ENCODE assay signal across 8 cellular contexts in genomic region chr19:48490980-48491792, GRCh38. TPM values are rescaled to one million over a fixed set of nuclear protein-coding genes. Genes with fewer than 3 reads are reported as not detected.
DNase-seq lines count a peak whose midpoint lies in the region; ATAC-seq and TF ChIP-seq lines count a peak whose summit lies in the region.

No MANE protein-coding gene starts in this region.

- peaks cover 7% of the 10 kb centered on the region for H3K36me3 Mint-ChIP-seq in activated naive CD8-positive, alpha-beta T cell treated with anti-CD3 and anti-CD28 coated beads for 36 hours
- H3K36me3 Mint-ChIP-seq in mesothelial cell of epicardium, result peaks cover 2% of the 10 kb centered on the region

- no peaks in the 10 kb centered on the region for H3K9me3 Mint-ChIP-seq in activated naive CD8-positive, alpha-beta T cell treated with anti-CD3 and anti-CD28 coated beads for 36 hours
- no peaks in the 10 kb centered on the region for H3K9me3 Mint-ChIP-seq in mesothelial cell of epicardium

- no peak for ATAC-seq in activated CD4-positive, CD25-positive, alpha-beta regulatory T cell treated with anti-CD3 and anti-CD28 coated beads, Interleukin-2, amount 50 U/mL, for 24 hours
- no peak for ATAC-seq in GM18519 (IDR thresholded peaks at IDR 0.05; ENCODE audit: low FRiP score, unreplicated experiment)
- no peak for ATAC-seq in HG02884 (IDR thresholded peaks at IDR 0.05; ENCODE audit: unreplicated experiment)

- H3K4me3 Mint-ChIP-seq in activated naive CD8-positive, alpha-beta T cell treated with anti-CD3 and anti-CD28 coated beads for 36 hours, result peak overlapping the region; percentile 39
- peak overlapping the region; percentile 55 for H3K4me3 Mint-ChIP-seq in mesothelial cell of epicardium

- no peak for TF ChIP-seq CTCF in mesothelial cell of epicardium (IDR thresholded peaks at IDR 0.05; ENCODE audit: unreplicated experiment)

- H3K27ac Mint-ChIP-seq in activated naive CD8-positive, alpha-beta T cell treated with anti-CD3 and anti-CD28 coated beads for 36 hours, result no peak overlapping the region
- peak overlapping the region; percentile 77 for H3K27ac Mint-ChIP-seq in mesothelial cell of epicardium

- peak; percentile 36 to 59 (median 43) for DNase-seq in activated CD4-positive, CD25-positive, alpha-beta regulatory T cell (lab: John Stamatoyannopoulos, UW)
- DNase-seq in RKO (ENCODE audit: low spot score) (peak; percentile 35), mesothelial cell of epicardium (ENCODE audit: low spot score in 2 of 2, unreplicated experiment in 2 of 2) (no peak), C1 segment of cervical spinal cord (lab: John Stamatoyannopoulos, UW) (no peak)
- peak; percentile 60 for DNase-seq in activated naive CD8-positive, alpha-beta T cell treated with anti-CD3 and anti-CD28 coated beads for 36 hours

- H3K27me3 Mint-ChIP-seq in activated naive CD8-positive, alpha-beta T cell treated with anti-CD3 and anti-CD28 coated beads for 36 hours, result peaks cover 41% of the 10 kb centered on the region
- H3K27me3 Mint-ChIP-seq in mesothelial cell of epicardium (ENCODE audit: low read depth), result peaks cover 7% of the 10 kb centered on the region

- H3K4me1 Mint-ChIP-seq in activated naive CD8-positive, alpha-beta T cell treated with anti-CD3 and anti-CD28 coated beads for 36 hours, result peaks cover 32% of the 10 kb centered on the region
- H3K4me1 Mint-ChIP-seq in mesothelial cell of epicardium, result peaks cover 37% of the 10 kb centered on the region

RNA-seq across cellular contexts. Expression of gene LMTK3, which starts 20.4 kb away (rescaled TPM):
- total RNA-seq in activated naive CD8-positive, alpha-beta T cell treated with anti-CD3 and anti-CD28 coated beads for 36 hours, result 1 to 10 TPM; 2.2 to 2.8 TPM
- total RNA-seq in mesothelial cell of epicardium, result 19.4 to 21.3 TPM (median 20.4 TPM) in 3 replicates

RNA-seq across cellular contexts. Expression of gene CYTH2, which starts 22.0 kb away (rescaled TPM):
- total RNA-seq in activated naive CD8-positive, alpha-beta T cell treated with anti-CD3 and anti-CD28 coated beads for 36 hours, result 10 to 100 TPM; 18.2 to 21.7 TPM
- total RNA-seq in mesothelial cell of epicardium, result 184 to 196 TPM (median 190 TPM) in 3 replicates

RNA-seq across cellular contexts. Expression of gene KCNJ14, which starts 35.8 kb away (rescaled TPM):
- total RNA-seq in activated naive CD8-positive, alpha-beta T cell treated with anti-CD3 and anti-CD28 coated beads for 36 hours, result 1 to 10 TPM; 1.4 to 1.5 TPM
- 2.7 to 2.8 TPM (median 2.8 TPM) in 3 replicates for total RNA-seq in mesothelial cell of epicardium

RNA-seq across cellular contexts. Expression of gene GRWD1, which starts 45.4 kb away (rescaled TPM):
- 10 to 100 TPM; 91.1 to 98.5 TPM for total RNA-seq in activated naive CD8-positive, alpha-beta T cell treated with anti-CD3 and anti-CD28 coated beads for 36 hours
- total RNA-seq in mesothelial cell of epicardium, result 34.0 to 36.5 TPM (median 36.2 TPM) in 3 replicates

Comparison
In these comparisons a context has a peak if more than half of its experiments do, and no peak if none do; other contexts are left out.
1. DNase-seq: peak in activated CD4-positive, CD25-positive, alpha-beta regulatory T cell (4 of 4), RKO (single experiment) and activated naive CD8-positive, alpha-beta T cell treated with anti-CD3 and anti-CD28 coated beads for 36 hours (single experiment); none in mesothelial cell of epicardium (0 of 2) and C1 segment of cervical spinal cord (0 of 14).